8 cellular contexts compared by ENCODE assay signal in genomic region chr20:51542894-51543788, GRCh38. TPM values are rescaled to one million over a fixed set of nuclear protein-coding genes. Genes with fewer than 3 reads are reported as not detected.
A peak's percentile ranks its signal among the peaks of the same experiment; 100 is the strongest.
DNase-seq lines count a peak whose midpoint lies in the region; ATAC-seq and TF ChIP-seq lines count a peak whose summit lies in the region.

No MANE protein-coding gene starts in this region.

- no peak overlapping the region for H3K27ac ChIP-seq in HUES6 (ENCODE audit: low read depth, low read length)
- H3K27ac ChIP-seq in dorsolateral prefrontal cortex = peak overlapping the region in 2 of 59 donors; percentile 70 to 77

- H3K27ac Mint-ChIP-seq in CD14-positive monocyte (peak overlapping the region in 1 of 7 donors; percentile 25), natural killer cell (peak overlapping the region; percentile 81 to 100)

- no peak for ATAC-seq in natural killer cell
- ATAC-seq in HG02759 (IDR thresholded peaks at IDR 0.05; ENCODE audit: unreplicated experiment) = no peak
- ATAC-seq in GM18867 (IDR thresholded peaks at IDR 0.05; ENCODE audit: unreplicated experiment) = no peak

- peaks cover 18% of the 10 kb centered on the region for H3K4me1 ChIP-seq in HUES6 (ENCODE audit: control insufficient read depth, insufficient read depth, low read length)

- H3K9me3 Mint-ChIP-seq in CD14-positive monocyte (peaks cover 0 to 7% (median 2%) of the 10 kb centered on the region in 7 donors), natural killer cell (no peaks in the 10 kb centered on the region)

- H3K4me1 Mint-ChIP-seq in CD14-positive monocyte = peaks cover 16% of the 10 kb centered on the region
- H3K4me1 Mint-ChIP-seq in natural killer cell = peaks cover 45 to 58% of the 10 kb centered on the region in 2 donors

- H3K27me3 Mint-ChIP-seq in CD14-positive monocyte (ENCODE audit: low read depth in 3 of 3) (peaks cover 42 to 53% (median 51%) of the 10 kb centered on the region in 3 donors), natural killer cell (ENCODE audit: low read depth in 2 of 2) (peaks cover 0 to 7% of the 10 kb centered on the region in 2 donors)

- no peaks in the 10 kb centered on the region for H3K36me3 Mint-ChIP-seq in CD14-positive monocyte
- no peaks in the 10 kb centered on the region for H3K36me3 Mint-ChIP-seq in natural killer cell

- H3K4me3 ChIP-seq in HUES6 (ENCODE audit: low read depth, low read length) = peak overlapping the region; percentile 57
- peak overlapping the region in 48 of 59 donors; percentile 7 to 60 (median 38) for H3K4me3 ChIP-seq in dorsolateral prefrontal cortex

- intact Hi-C loops in CD14-positive monocyte (cut with micrococcal nuclease) (no loop called here), dorsolateral prefrontal cortex (cut with DNase I) (no loop called here), natural killer cell (cut with micrococcal nuclease) (loop anchor here (5.0 kb wide), 2 partner anchors 126 to 156 kb away; no protein-coding TSS in a partner anchor)

- H3K4me3 Mint-ChIP-seq in CD14-positive monocyte = peak overlapping the region; percentile 1 to 75
- H3K4me3 Mint-ChIP-seq in natural killer cell = peak overlapping the region; percentile 83

- no peaks in the 10 kb centered on the region for H3K9me3 ChIP-seq in HUES6 (ENCODE audit: control insufficient read depth, insufficient read depth, low read depth, low read length)

- TF ChIP-seq CTCF in CD14-positive monocyte (IDR thresholded peaks at IDR 0.05) (no peak), dorsolateral prefrontal cortex (IDR thresholded peaks at IDR 0.05 in 54 of 56, conservative IDR thresholded peaks at IDR 0.05 in 2 of 56; ENCODE audit: low read depth in 1 of 56, partially characterized antibody in 56 of 56) (no peak), natural killer cell (IDR thresholded peaks at IDR 0.05) (no peak)

- H3K27me3 ChIP-seq in HUES6 (ENCODE audit: control insufficient read depth, insufficient read depth, low read length) (peaks cover 62% of the 10 kb centered on the region), dorsolateral prefrontal cortex (peaks cover 0 to 83% (median 28%) of the 10 kb centered on the region in 45 donors)

- no peaks in the 10 kb centered on the region for H3K36me3 ChIP-seq in HUES6 (ENCODE audit: control insufficient read depth, insufficient read depth, low read length)

- H3K9ac ChIP-seq in HUES6 (ENCODE audit: low read length) = no peak overlapping the region

- DNase-seq in CD14-positive monocyte (ENCODE audit: low spot score) (no peak), dorsolateral prefrontal cortex (no peak), natural killer cell (no peak), NCI-H2171 (lab: John Stamatoyannopoulos, UW) (no peak), anterior cingulate cortex (lab: John Stamatoyannopoulos, UW) (no peak)

RNA-seq across cellular contexts. Expression of gene NFATC2, which starts 0.6 kb away (rescaled TPM):
- under 1 TPM; 0.03 to 0.18 TPM for polyA plus RNA-seq in CD14-positive monocyte
- total RNA-seq in dorsolateral prefrontal cortex (10 to 100 TPM in 1 of 120 experiments, 1 to 10 TPM in 119; 1.6 to 11.4 (median 4.1) TPM), natural killer cell (100 to 1,000 TPM; 141 to 195 (median 160) TPM)

Comparison
In these comparisons a context has a peak if more than half of its experiments do, and no peak if none do; other contexts are left out.
1. RNA of gene NFATC2, which starts 0.6 kb away (total RNA-seq): 141 to 195 TPM in natural killer cell; 1.6 to 11.4 TPM in dorsolateral prefrontal cortex; every median in the first group is over 10 times any median in the second.